Comparison of ENCODE assay signal across 15 cellular contexts in the genomic region with DNA sequence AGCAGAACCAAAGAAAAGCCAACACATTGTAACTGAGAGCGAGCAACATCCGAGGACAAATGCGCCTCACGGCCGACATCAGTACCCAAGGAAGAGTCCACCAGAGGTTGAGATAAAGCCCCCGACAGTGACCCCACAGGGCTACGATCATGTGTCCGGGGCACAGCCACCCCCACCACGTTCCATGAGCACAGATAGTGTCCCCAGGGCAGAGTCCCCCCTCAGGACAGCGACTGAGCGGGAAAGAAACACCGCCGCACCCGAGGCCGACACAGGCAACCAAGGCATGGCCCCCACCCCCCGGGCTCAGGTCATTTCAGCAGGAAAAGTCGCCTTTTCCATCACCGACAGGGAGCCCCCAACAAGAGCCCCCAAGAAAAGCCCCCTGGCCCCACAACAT. TPM values are rescaled to one million over a fixed set of nuclear protein-coding genes. Genes with fewer than 3 reads are reported as not detected.
"Had no signal": no experiment of that assay in that cellular context is flagged by ENCODE, and none has a peak within 500 bp of the region (broad histone marks: within the 10 kb centered on the region; RNA-seq: fewer than 3 reads in every experiment).

No MANE protein-coding gene starts in this region.

RNA-seq across cellular contexts. Expression of a gene that starts 5.0 kb away (rescaled TPM):
- total RNA-seq: activated CD4-positive, alpha-beta T cell treated with anti-CD3 and anti-CD28 coated beads for 36 hours; activated CD4-positive, alpha-beta T cell treated with anti-CD3 and anti-CD28 coated beads, Interleukin-2, amount 10 ng/mL, durations not matched to agents 7 days and 5 days; activated CD8-positive, alpha-beta memory T cell treated with anti-CD3 and anti-CD28 coated beads for 36 hours; activated CD8-positive, alpha-beta T cell treated with anti-CD3 and anti-CD28 coated beads for 36 hours; activated naive CD8-positive, alpha-beta T cell treated with anti-CD3 and anti-CD28 coated beads, Interleukin-2, amount 10 ng/mL, durations not matched to agents 7 days and 5 days; activated T-helper 2 cell treated with anti-CD3 and anti-CD28 coated beads, Interferon-gamma antibody, Interleukin-2, Interleukin-4, amounts not matched to agents 10 μg/mL and 5 μg/mL and 100 μg/mL, durations not matched to agents 14 hours and 24 hours and 36 hours; ascending aorta; bronchial epithelial cell; cardiac muscle cell; T-cell; T-helper 1 cell treated with Interleukin-12 subunit alpha and Interleukin-12 subunit beta and Interleukin-4 antibody, amounts not matched to agents 30 ng/mL and 1 ng/mL, for 36 hours; T-helper 17 cell; T-helper 2 cell treated with Interferon-gamma antibody and Interleukin-4, amounts not matched to agents 100 ng/mL and 5 ng/mL, for 36 hours had no signal
- polyA plus RNA-seq: adipose tissue, cardiac muscle cell had no signal

RNA-seq across cellular contexts. Expression of a gene that starts 5.3 kb away (rescaled TPM):
- total RNA-seq: activated CD4-positive, alpha-beta T cell treated with anti-CD3 and anti-CD28 coated beads for 36 hours; activated CD4-positive, alpha-beta T cell treated with anti-CD3 and anti-CD28 coated beads, Interleukin-2, amount 10 ng/mL, durations not matched to agents 7 days and 5 days; activated CD8-positive, alpha-beta memory T cell treated with anti-CD3 and anti-CD28 coated beads for 36 hours; activated CD8-positive, alpha-beta T cell treated with anti-CD3 and anti-CD28 coated beads for 36 hours; activated naive CD8-positive, alpha-beta T cell treated with anti-CD3 and anti-CD28 coated beads, Interleukin-2, amount 10 ng/mL, durations not matched to agents 7 days and 5 days; activated T-helper 2 cell treated with anti-CD3 and anti-CD28 coated beads, Interferon-gamma antibody, Interleukin-2, Interleukin-4, amounts not matched to agents 10 μg/mL and 5 μg/mL and 100 μg/mL, durations not matched to agents 14 hours and 24 hours and 36 hours; ascending aorta; bronchial epithelial cell; cardiac muscle cell; T-cell; T-helper 1 cell treated with Interleukin-12 subunit alpha and Interleukin-12 subunit beta and Interleukin-4 antibody, amounts not matched to agents 30 ng/mL and 1 ng/mL, for 36 hours; T-helper 17 cell; T-helper 2 cell treated with Interferon-gamma antibody and Interleukin-4, amounts not matched to agents 100 ng/mL and 5 ng/mL, for 36 hours; WTC11 had no signal
- polyA plus RNA-seq: adipose tissue, cardiac muscle cell had no signal

RNA-seq across cellular contexts. Expression of a gene that starts 16.6 kb away (rescaled TPM):
- total RNA-seq: activated CD4-positive, alpha-beta T cell treated with anti-CD3 and anti-CD28 coated beads for 36 hours; activated CD4-positive, alpha-beta T cell treated with anti-CD3 and anti-CD28 coated beads, Interleukin-2, amount 10 ng/mL, durations not matched to agents 7 days and 5 days; activated CD8-positive, alpha-beta memory T cell treated with anti-CD3 and anti-CD28 coated beads for 36 hours; activated CD8-positive, alpha-beta T cell treated with anti-CD3 and anti-CD28 coated beads for 36 hours; activated naive CD8-positive, alpha-beta T cell treated with anti-CD3 and anti-CD28 coated beads, Interleukin-2, amount 10 ng/mL, durations not matched to agents 7 days and 5 days; activated T-helper 2 cell treated with anti-CD3 and anti-CD28 coated beads, Interferon-gamma antibody, Interleukin-2, Interleukin-4, amounts not matched to agents 10 μg/mL and 5 μg/mL and 100 μg/mL, durations not matched to agents 14 hours and 24 hours and 36 hours; ascending aorta; bronchial epithelial cell; cardiac muscle cell; T-cell; T-helper 1 cell treated with Interleukin-12 subunit alpha and Interleukin-12 subunit beta and Interleukin-4 antibody, amounts not matched to agents 30 ng/mL and 1 ng/mL, for 36 hours; T-helper 17 cell; T-helper 2 cell treated with Interferon-gamma antibody and Interleukin-4, amounts not matched to agents 100 ng/mL and 5 ng/mL, for 36 hours; WTC11 had no signal
- polyA plus RNA-seq: adipose tissue, cardiac muscle cell had no signal

RNA-seq across cellular contexts. Expression of a gene that starts 33.9 kb away (rescaled TPM):
- total RNA-seq: activated CD4-positive, alpha-beta T cell treated with anti-CD3 and anti-CD28 coated beads for 36 hours; activated CD4-positive, alpha-beta T cell treated with anti-CD3 and anti-CD28 coated beads, Interleukin-2, amount 10 ng/mL, durations not matched to agents 7 days and 5 days; activated CD8-positive, alpha-beta memory T cell treated with anti-CD3 and anti-CD28 coated beads for 36 hours; activated CD8-positive, alpha-beta T cell treated with anti-CD3 and anti-CD28 coated beads for 36 hours; activated naive CD8-positive, alpha-beta T cell treated with anti-CD3 and anti-CD28 coated beads, Interleukin-2, amount 10 ng/mL, durations not matched to agents 7 days and 5 days; activated T-helper 2 cell treated with anti-CD3 and anti-CD28 coated beads, Interferon-gamma antibody, Interleukin-2, Interleukin-4, amounts not matched to agents 10 μg/mL and 5 μg/mL and 100 μg/mL, durations not matched to agents 14 hours and 24 hours and 36 hours; ascending aorta; bronchial epithelial cell; cardiac muscle cell; T-cell; T-helper 1 cell treated with Interleukin-12 subunit alpha and Interleukin-12 subunit beta and Interleukin-4 antibody, amounts not matched to agents 30 ng/mL and 1 ng/mL, for 36 hours; T-helper 17 cell; T-helper 2 cell treated with Interferon-gamma antibody and Interleukin-4, amounts not matched to agents 100 ng/mL and 5 ng/mL, for 36 hours; WTC11 had no signal
- polyA plus RNA-seq: adipose tissue, cardiac muscle cell had no signal

RNA-seq across cellular contexts. Expression of a gene that starts 51.1 kb away (rescaled TPM):
- total RNA-seq: activated CD4-positive, alpha-beta T cell treated with anti-CD3 and anti-CD28 coated beads for 36 hours; activated CD4-positive, alpha-beta T cell treated with anti-CD3 and anti-CD28 coated beads, Interleukin-2, amount 10 ng/mL, durations not matched to agents 7 days and 5 days; activated CD8-positive, alpha-beta memory T cell treated with anti-CD3 and anti-CD28 coated beads for 36 hours; activated CD8-positive, alpha-beta T cell treated with anti-CD3 and anti-CD28 coated beads for 36 hours; activated naive CD8-positive, alpha-beta T cell treated with anti-CD3 and anti-CD28 coated beads, Interleukin-2, amount 10 ng/mL, durations not matched to agents 7 days and 5 days; activated T-helper 2 cell treated with anti-CD3 and anti-CD28 coated beads, Interferon-gamma antibody, Interleukin-2, Interleukin-4, amounts not matched to agents 10 μg/mL and 5 μg/mL and 100 μg/mL, durations not matched to agents 14 hours and 24 hours and 36 hours; ascending aorta; bronchial epithelial cell; cardiac muscle cell; T-cell; T-helper 1 cell treated with Interleukin-12 subunit alpha and Interleukin-12 subunit beta and Interleukin-4 antibody, amounts not matched to agents 30 ng/mL and 1 ng/mL, for 36 hours; T-helper 17 cell; T-helper 2 cell treated with Interferon-gamma antibody and Interleukin-4, amounts not matched to agents 100 ng/mL and 5 ng/mL, for 36 hours; WTC11 had no signal
- polyA plus RNA-seq: adipose tissue, cardiac muscle cell had no signal
